20 cellular contexts compared by ENCODE assay signal in genomic region chr22:48141301-48141700, GRCh38.
DNase-seq lines count a peak whose midpoint lies in the region; ATAC-seq and TF ChIP-seq lines count a peak whose summit lies in the region.
"Had no signal": no experiment of that assay in that cellular context is flagged by ENCODE, and none has a peak within 500 bp of the region (broad histone marks: within the 10 kb centered on the region; RNA-seq: fewer than 3 reads in every experiment).

No MANE protein-coding gene starts in this region.

- H3K14ac ChIP-seq in mesenchymal stem cell (ENCODE audit: low read length in 2 of 2): no peak overlapping the region

- H4K8ac ChIP-seq in mesendoderm (ENCODE audit: low read depth, low read length) (no peak overlapping the region), mesenchymal stem cell (ENCODE audit: low read length) (no peak overlapping the region)

- H3K9me3 ChIP-seq in DND-41 (ENCODE audit: insufficient read depth, low read length, severe bottlenecking) (no peaks in the 10 kb centered on the region), mesenchymal stem cell (ENCODE audit: control insufficient read depth, low read length) (no peaks in the 10 kb centered on the region)
- H3K9me3 ChIP-seq: BLaER1 treated with 17β-estradiol and CSF1 and Interleukin-3, amounts not matched to agents 10 nM and 100 nM; Caco-2; MG63 had no signal

- no peak overlapping the region for H3K23ac ChIP-seq in mesendoderm (ENCODE audit: low read length)
- no peak overlapping the region for H3K23ac ChIP-seq in mesenchymal stem cell (ENCODE audit: low read length in 2 of 2)

- H2BK120ac ChIP-seq in mesendoderm (ENCODE audit: low read depth, low read length): no peak overlapping the region
- H2BK120ac ChIP-seq in mesenchymal stem cell (ENCODE audit: low read depth, low read length): no peak overlapping the region

- H2BK15ac ChIP-seq in mesendoderm (replicated peaks; ENCODE audit: low read depth) (no peak overlapping the region), mesenchymal stem cell (ENCODE audit: low read depth, poor library complexity, severe bottlenecking) (no peak overlapping the region)

- no peak overlapping the region for H2AK5ac ChIP-seq in mesendoderm (ENCODE audit: low read length)
- H2AK5ac ChIP-seq in mesenchymal stem cell (ENCODE audit: low read length, severe bottlenecking): no peak overlapping the region

- no peaks in the 10 kb centered on the region for H4K20me1 ChIP-seq in DND-41 (ENCODE audit: insufficient read depth, low read length)

- H3K36me3 ChIP-seq in DND-41 (ENCODE audit: insufficient read depth, low read length) (no peaks in the 10 kb centered on the region), mesendoderm (ENCODE audit: control insufficient read depth, insufficient read depth, low read length) (no peaks in the 10 kb centered on the region), mesenchymal stem cell (ENCODE audit: control insufficient read depth in 1 of 2, insufficient read depth in 2 of 2, low read depth in 1 of 2, low read length in 2 of 2) (no peaks in the 10 kb centered on the region)
- H3K36me3 ChIP-seq: BLaER1 treated with 17β-estradiol and CSF1 and Interleukin-3, amounts not matched to agents 10 nM and 100 nM; MG63 had no signal

- no peak overlapping the region for H3K9ac ChIP-seq in DND-41 (ENCODE audit: low read depth, low read length)
- no peak overlapping the region for H3K9ac ChIP-seq in mesendoderm (ENCODE audit: low read length)
- H3K9ac ChIP-seq in mesenchymal stem cell (ENCODE audit: low read length): no peak overlapping the region
- H3K9ac ChIP-seq: BLaER1 treated with 17β-estradiol and CSF1 and Interleukin-3, amounts not matched to agents 10 nM and 100 nM had no signal

- DNase-seq in COLO668 (lab: John Stamatoyannopoulos, UW; ENCODE audit: unreplicated experiment): peak; percentile 70
- DNase-seq in DND-41: peak; percentile 31
- peak; percentile 55 for DNase-seq in NCI-H1694 treated with DMSO at 0.1 percent for 48 hours (lab: John Stamatoyannopoulos, UW)
- DNase-seq in SW480 (ENCODE audit: low spot score): peak; percentile 5
- DNase-seq in mesendoderm: no peak
- no peak for DNase-seq in mesenchymal stem cell
- DNase-seq: AML-193; Caco-2; CD4-positive, alpha-beta memory T cell; H7; IMR-90; KG1; MG63; NCI-H1436; NCI-H1930; NCI-H526; NCI-H82 had no signal

- H3K79me1 ChIP-seq in mesendoderm (ENCODE audit: low read length) (no peaks in the 10 kb centered on the region), mesenchymal stem cell (replicated peaks; ENCODE audit: low read length, poor library complexity, severe bottlenecking) (no peaks in the 10 kb centered on the region)

- H3K18ac ChIP-seq in mesendoderm (ENCODE audit: low read length): no peak overlapping the region
- H3K18ac ChIP-seq in mesenchymal stem cell (ENCODE audit: low read depth in 1 of 2, low read length in 2 of 2): no peak overlapping the region

- H2AFZ ChIP-seq in DND-41 (ENCODE audit: low read depth, low read length) (no peak overlapping the region; the same call in 1 of the 2 replicates), mesenchymal stem cell (ENCODE audit: low read depth, low read length) (no peak overlapping the region)

- H3K27ac ChIP-seq in DND-41 (ENCODE audit: low read length) (peak overlapping the region; percentile 64; the same call in 1 of the 2 replicates), mesendoderm (ENCODE audit: low read depth, low read length) (no peak overlapping the region), mesenchymal stem cell (ENCODE audit: low read length, poor library complexity, severe bottlenecking) (no peak overlapping the region)
- H3K27ac ChIP-seq: BLaER1 treated with 17β-estradiol and CSF1 and Interleukin-3, amounts not matched to agents 10 nM and 100 nM had no signal

- H3K4ac ChIP-seq in mesendoderm (ENCODE audit: low read depth, low read length) (no peak overlapping the region), mesenchymal stem cell (ENCODE audit: low read depth in 1 of 2, low read length in 2 of 2) (no peak overlapping the region)

- WGBS in mesendoderm (ENCODE audit: extremely low coverage, insufficient coverage, low lambda C conversion rate): no CpG with 5 or more reads among the region's 10 CpGs
- whole genome bisulfite sequencing in mesenchymal stem cell: 71% methylated on average over 10 of the region's 10 CpGs

- no peaks in the 10 kb centered on the region for H3K27me3 ChIP-seq in DND-41 (ENCODE audit: insufficient read depth, low read length, poor library complexity)
- H3K27me3 ChIP-seq in mesendoderm (ENCODE audit: insufficient read depth, low read length, poor library complexity): no peaks in the 10 kb centered on the region
- H3K27me3 ChIP-seq in mesenchymal stem cell (ENCODE audit: control insufficient read depth in 1 of 2, insufficient read depth in 1 of 2, low read length in 2 of 2): no peaks in the 10 kb centered on the region
- H3K27me3 ChIP-seq: BLaER1 treated with 17β-estradiol and CSF1 and Interleukin-3, amounts not matched to agents 10 nM and 100 nM; MG63 had no signal

- ATAC-seq in DND-41 (ENCODE audit: insufficient read depth, low read depth): 0 out of 3 replicates have a peak, but pooled peaks have one; percentile 33
- no peak for ATAC-seq in HG02588 (IDR thresholded peaks at IDR 0.05; ENCODE audit: unreplicated experiment)
- ATAC-seq: Panc1 had no signal

- no peak overlapping the region for H3K4me3 ChIP-seq in DND-41 (ENCODE audit: low read depth in 1 of 2, low read length in 2 of 2)
- no peak overlapping the region for H3K4me3 ChIP-seq in mesendoderm (ENCODE audit: low read length)
- no peak overlapping the region for H3K4me3 ChIP-seq in mesenchymal stem cell (ENCODE audit: insufficient read depth in 1 of 2, low read depth in 1 of 2, low read length in 2 of 2)
- H3K4me3 ChIP-seq: BLaER1 treated with 17β-estradiol and CSF1 and Interleukin-3, amounts not matched to agents 10 nM and 100 nM; MG63 had no signal

- no peak overlapping the region for H3K56ac ChIP-seq in mesendoderm (ENCODE audit: low read length)

- H3K4me2 ChIP-seq in DND-41 (ENCODE audit: insufficient read depth, low read length) (no peak overlapping the region), mesendoderm (ENCODE audit: low read length) (no peak overlapping the region), mesenchymal stem cell (ENCODE audit: low read length, poor library complexity, severe bottlenecking) (no peak overlapping the region)
- H3K4me2 ChIP-seq: BLaER1 treated with 17β-estradiol and CSF1 and Interleukin-3, amounts not matched to agents 10 nM and 100 nM had no signal

- H2BK12ac ChIP-seq in mesenchymal stem cell (ENCODE audit: low read length in 2 of 2): no peak overlapping the region

- no peak overlapping the region for H4K5ac ChIP-seq in mesendoderm (ENCODE audit: low read length)

- TF ChIP-seq CTCF in DND-41 (IDR thresholded peaks at IDR 0.05; ENCODE audit: borderline replicate concordance, extremely low read depth, low read length, poor library complexity, severe bottlenecking): no peak

- no peaks in the 10 kb centered on the region for H3K79me2 ChIP-seq in DND-41 (ENCODE audit: insufficient read depth, low read length)
- H3K79me2 ChIP-seq in mesendoderm (ENCODE audit: control insufficient read depth, insufficient read depth, low read length): no peaks in the 10 kb centered on the region

- no peak overlapping the region for H2BK5ac ChIP-seq in mesendoderm (ENCODE audit: low read length)
- H2BK5ac ChIP-seq in mesenchymal stem cell (ENCODE audit: low read depth, low read length, poor library complexity, severe bottlenecking): no peak overlapping the region

- H3K4me1 ChIP-seq in DND-41 (ENCODE audit: insufficient read depth, low read length) (peaks cover 58% of the 10 kb centered on the region), mesendoderm (ENCODE audit: control insufficient read depth, low read depth, low read length) (no peaks in the 10 kb centered on the region), mesenchymal stem cell (ENCODE audit: control insufficient read depth, insufficient read depth, low read depth, low read length) (no peaks in the 10 kb centered on the region)

- H4K91ac ChIP-seq in mesenchymal stem cell (ENCODE audit: low read length): no peak overlapping the region

Comparison
In these comparisons a context has a peak if more than half of its experiments do, and no peak if none do; other contexts are left out.
1. DNase-seq: peak in COLO668 (single experiment), DND-41 (single experiment), NCI-H1694 treated with DMSO at 0.1 percent for 48 hours (single experiment) and SW480 (single experiment); none in mesendoderm (single experiment) and mesenchymal stem cell (single experiment).